In the genomic region with DNA sequence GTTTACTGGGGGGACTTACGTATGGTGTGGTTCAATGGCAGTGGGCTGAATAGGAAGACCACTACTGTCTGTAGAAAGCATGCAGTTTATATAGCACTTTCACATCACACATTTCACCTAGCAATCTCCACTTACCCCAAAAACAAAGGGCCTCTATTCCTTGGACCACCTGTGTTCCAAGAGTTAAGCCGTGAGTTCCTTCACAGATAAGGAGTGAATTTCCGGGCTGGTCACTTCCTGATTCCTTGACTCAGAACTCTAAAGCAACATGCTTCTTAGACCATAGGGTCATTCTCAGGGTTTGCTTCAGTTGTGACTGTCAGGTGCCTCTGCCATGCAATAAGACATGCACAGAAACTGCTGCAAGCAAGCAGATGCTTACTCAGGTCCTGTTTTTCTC, we compare ENCODE assay signal across 25 cellular contexts.
"Had no signal": no experiment of that assay in that cellular context is flagged by ENCODE, and none has a peak within 500 bp of the region (broad histone marks: within the 10 kb centered on the region; RNA-seq: fewer than 3 reads in every experiment).

No MANE protein-coding gene starts in this region.

- H3K4me3 ChIP-seq: esophagus squamous epithelium, left lung, right lobe of liver, smooth muscle cell, suprapubic skin, transverse colon, upper lobe of right lung, uterus had no signal

- H3K9me3 ChIP-seq: esophagus squamous epithelium, left lung, right lobe of liver, suprapubic skin, transverse colon, upper lobe of right lung, uterus had no signal

- ATAC-seq: left lung; natural killer cell; right lobe of liver; stimulated activated naive CD8-positive, alpha-beta T cell treated with anti-CD3 and anti-CD28 coated beads, Interleukin-15, amount 100 ng/mL, for 72 hours; upper lobe of right lung had no signal

- H3K36me3 Mint-ChIP-seq: natural killer cell had no signal

- H3K4me2 ChIP-seq: smooth muscle cell had no signal

- H3K27me3 ChIP-seq: esophagus squamous epithelium, left lung, right lobe of liver, suprapubic skin, transverse colon, upper lobe of right lung, uterus had no signal

- H3K79me2 ChIP-seq: parathyroid adenoma had no signal

- H3K27me3 Mint-ChIP-seq: progenitor cell of endocrine pancreas had no signal

- DNase-seq: cerebellar nuclear complex; effector CD8-positive, alpha-beta T cell; erythroblast; esophagus squamous epithelium; foreskin melanocyte; kidney; left lung; mesenchymal stem cell; midbrain; natural killer cell; right lobe of liver; stimulated activated CD4-positive, alpha-beta T cell treated with anti-CD3 and anti-CD28 coated beads, Interleukin-12 subunit alpha, Interleukin-12 subunit beta, amount 100 ng/mL, for 4 hours; stimulated activated CD4-positive, alpha-beta T cell treated with anti-CD3 and anti-CD28 coated beads, Interleukin-1b, Interleukin-23, amount 100 ng/mL, for 48 hours; stimulated activated CD4-positive, alpha-beta T cell treated with anti-CD3 and anti-CD28 coated beads, Interleukin-4, amount 100 ng/mL, for 1 hour; stimulated activated CD8-positive, alpha-beta memory T cell treated with anti-CD3 and anti-CD28 coated beads, Interleukin-4, amount 100 ng/mL, for 48 hours; stimulated activated naive CD4-positive, alpha-beta T cell; stimulated activated naive CD8-positive, alpha-beta T cell treated with anti-CD3 and anti-CD28 coated beads, Interleukin-15, amount 100 ng/mL, for 72 hours; transverse colon; upper lobe of right lung; uterus had no signal

- H3K27ac ChIP-seq: esophagus squamous epithelium, left lung, parathyroid adenoma, right lobe of liver, suprapubic skin, transverse colon, upper lobe of right lung, uterus had no signal

- H3K4me1 ChIP-seq: esophagus squamous epithelium, parathyroid adenoma, right lobe of liver, suprapubic skin, transverse colon, upper lobe of right lung, uterus had no signal

- FAIRE-seq: colon, kidney had no signal

- H3K4me3 Mint-ChIP-seq: natural killer cell; stimulated activated naive CD8-positive, alpha-beta T cell treated with anti-CD3 and anti-CD28 coated beads, Interleukin-15, amount 100 ng/mL, for 72 hours had no signal

- H3K36me3 ChIP-seq: esophagus squamous epithelium, left lung, right lobe of liver, suprapubic skin, transverse colon, upper lobe of right lung, uterus had no signal

- H2AFZ ChIP-seq: parathyroid adenoma had no signal

- H3K27ac Mint-ChIP-seq: natural killer cell; progenitor cell of endocrine pancreas; stimulated activated naive CD8-positive, alpha-beta T cell treated with anti-CD3 and anti-CD28 coated beads, Interleukin-15, amount 100 ng/mL, for 72 hours had no signal

- H3K9me3 Mint-ChIP-seq: natural killer cell; stimulated activated naive CD8-positive, alpha-beta T cell treated with anti-CD3 and anti-CD28 coated beads, Interleukin-15, amount 100 ng/mL, for 72 hours had no signal

- H3K9ac ChIP-seq: parathyroid adenoma had no signal

- H3K4me1 Mint-ChIP-seq: natural killer cell; stimulated activated naive CD8-positive, alpha-beta T cell treated with anti-CD3 and anti-CD28 coated beads, Interleukin-15, amount 100 ng/mL, for 72 hours had no signal
